15 cellular contexts compared by ENCODE assay signal in genomic region chr12:75945581-75945980, GRCh38.
DNase-seq lines count a peak whose midpoint lies in the region; ATAC-seq, FAIRE-seq and TF ChIP-seq lines count a peak whose summit lies in the region.
"Had no signal": no experiment of that assay in that cellular context is flagged by ENCODE, and none has a peak within 500 bp of the region (broad histone marks: within the 10 kb centered on the region; RNA-seq: fewer than 3 reads in every experiment).

No MANE protein-coding gene starts in this region.

- no TSS peak for BruUV-seq in HCT116 (replicated peaks; lab: Mats Ljungman, UMichigan)

- peak overlapping the region in 2 of 3 donors; percentile 14 to 81 for H3K27ac Mint-ChIP-seq in CD4-positive, CD25-positive, alpha-beta regulatory T cell
- peak overlapping the region; percentile 98 for H3K27ac Mint-ChIP-seq in activated T-helper 1 cell treated with anti-CD3 and anti-CD28 coated beads, Interleukin-12 subunit alpha, Interleukin-12 subunit beta, Interleukin-2, Interleukin-4 antibody, amounts not matched to agents 30 ng/mL and 10 ng/mL and 1 ng/mL, durations not matched to agents 14 hours and 24 hours and 36 hours

- no peak for TF ChIP-seq RAD21 in HCT116 (IDR thresholded peaks at IDR 0.05; ENCODE audit: low read depth)

- H3K9ac ChIP-seq in HCT116 (ENCODE audit: low read length) = peak overlapping the region; percentile 59

- RAD21 ChIA-PET in HCT116 (lab: Charles Lee; ENCODE audit: low non-redundant PET in 1 of 2, low total read pairs in 2 of 2, uncharacterized antibody in 2 of 2, unreplicated experiment in 2 of 2) = interaction anchor here in 1 of 2 experiments (0.7 kb wide), 1 partner anchor 58 kb away, joined by 4 read pairs; no protein-coding TSS in a partner anchor

- peak overlapping the region; percentile 63 for H3K4me2 ChIP-seq in HCT116 (ENCODE audit: low read length)

- H3K27ac ChIP-seq in CD4-positive, CD25-positive, alpha-beta regulatory T cell (ENCODE audit: insufficient read depth, low read length, poor library complexity, severe bottlenecking) = no peak overlapping the region
- H3K27ac ChIP-seq in HCT116 (ENCODE audit: low read depth, low read length) (peak overlapping the region; percentile 100), foreskin keratinocyte (peak overlapping the region; percentile 30)
- H3K27ac ChIP-seq: right atrium auricular region, suprapubic skin had no signal

- no peaks in the 10 kb centered on the region for H3K9me3 ChIP-seq in CD4-positive, CD25-positive, alpha-beta regulatory T cell (ENCODE audit: control insufficient read depth in 2 of 2, low read length in 2 of 2)
- H3K9me3 ChIP-seq in HCT116 (ENCODE audit: control insufficient read depth in 1 of 2, insufficient read depth in 1 of 2, low read depth in 1 of 2, low read length in 2 of 2) = no peaks in the 10 kb centered on the region
- H3K9me3 ChIP-seq: right atrium auricular region, suprapubic skin had no signal

- H3K27me3 Mint-ChIP-seq in CD4-positive, CD25-positive, alpha-beta regulatory T cell = no peaks in the 10 kb centered on the region
- no peaks in the 10 kb centered on the region for H3K27me3 Mint-ChIP-seq in activated T-helper 1 cell treated with anti-CD3 and anti-CD28 coated beads, Interleukin-12 subunit alpha, Interleukin-12 subunit beta, Interleukin-2, Interleukin-4 antibody, amounts not matched to agents 30 ng/mL and 10 ng/mL and 1 ng/mL, durations not matched to agents 14 hours and 24 hours and 36 hours (ENCODE audit: insufficient read depth)
- H3K27me3 Mint-ChIP-seq: activated naive CD8-positive, alpha-beta T cell treated with anti-CD3 and anti-CD28 coated beads, Interleukin-2, amount 10 ng/mL, durations not matched to agents 7 days and 5 days had no signal

- H3K4me3 Mint-ChIP-seq in CD4-positive, CD25-positive, alpha-beta regulatory T cell = no peak overlapping the region
- no peak overlapping the region for H3K4me3 Mint-ChIP-seq in activated T-helper 1 cell treated with anti-CD3 and anti-CD28 coated beads, Interleukin-12 subunit alpha, Interleukin-12 subunit beta, Interleukin-2, Interleukin-4 antibody, amounts not matched to agents 30 ng/mL and 10 ng/mL and 1 ng/mL, durations not matched to agents 14 hours and 24 hours and 36 hours
- H3K4me3 Mint-ChIP-seq: activated naive CD8-positive, alpha-beta T cell treated with anti-CD3 and anti-CD28 coated beads, Interleukin-2, amount 10 ng/mL, durations not matched to agents 7 days and 5 days had no signal

- H3K27me3 ChIP-seq in CD4-positive, CD25-positive, alpha-beta regulatory T cell (ENCODE audit: control insufficient read depth, insufficient read depth, low read length) = no peaks in the 10 kb centered on the region
- H3K27me3 ChIP-seq in HCT116 (ENCODE audit: insufficient read depth, low read length) (no peaks in the 10 kb centered on the region), foreskin keratinocyte (no peaks in the 10 kb centered on the region)
- H3K27me3 ChIP-seq: right atrium auricular region, suprapubic skin had no signal

- H2AFZ ChIP-seq in HCT116 (ENCODE audit: low read depth, low read length, poor library complexity, severe bottlenecking) = no peak overlapping the region

- POLR2A ChIA-PET in HCT116 (lab: Charles Lee) = interaction anchor here (1.4 to 2.5 kb wide), 5 partner anchors 9 to 79 kb away, joined by 3 to 7 read pairs (median 4); no protein-coding TSS in a partner anchor

- CTCF ChIA-PET in HCT116 (lab: Charles Lee) = no interaction called here

- H3K4me1 ChIP-seq in CD4-positive, CD25-positive, alpha-beta regulatory T cell (ENCODE audit: control insufficient read depth, insufficient read depth, low read length, poor library complexity, severe bottlenecking) = peaks cover 16% of the 10 kb centered on the region
- peaks cover 58 to 70% of the 10 kb centered on the region in 2 experiments for H3K4me1 ChIP-seq in HCT116 (ENCODE audit: control insufficient read depth in 1 of 2, insufficient read depth in 2 of 2, low read length in 2 of 2)
- H3K4me1 ChIP-seq in foreskin keratinocyte = peaks cover 26% of the 10 kb centered on the region

- H4K20me1 ChIP-seq in HCT116 (ENCODE audit: insufficient read depth) = no peaks in the 10 kb centered on the region

- no peak for ATAC-seq in CD4-positive, CD25-positive, alpha-beta regulatory T cell (ENCODE audit: low read depth in 2 of 2)
- ATAC-seq in HCT116 (no peak), foreskin keratinocyte (no peak), HG02973 (IDR thresholded peaks at IDR 0.05; ENCODE audit: unreplicated experiment) (no peak)

- TF ChIP-seq CTCF in HCT116 (IDR thresholded peaks at IDR 0.05 in 2 of 3, conservative IDR thresholded peaks at IDR 0.05 in 1 of 3; ENCODE audit: borderline replicate concordance in 1 of 3, insufficient read depth in 1 of 3, low read depth in 2 of 3, low read length in 2 of 3) (no peak), foreskin keratinocyte (conservative IDR thresholded peaks at IDR 0.05) (no peak)

- DNase-seq in CD4-positive, CD25-positive, alpha-beta regulatory T cell = no peak
- no peak for DNase-seq in HCT116 (ENCODE audit: low read depth, low spot score)
- DNase-seq in activated T-helper 1 cell treated with anti-CD3 and anti-CD28 coated beads, Interleukin-12 subunit alpha, Interleukin-12 subunit beta, Interleukin-2, Interleukin-4 antibody, amounts not matched to agents 30 ng/mL and 10 ng/mL and 1 ng/mL, durations not matched to agents 14 hours and 24 hours and 36 hours (ENCODE audit: low spot score) = no peak
- no peak for DNase-seq in foreskin keratinocyte
- DNase-seq in NCI-H1105 (lab: John Stamatoyannopoulos, UW) = no peak
- DNase-seq in GM12891 (ENCODE audit: insufficient read length, low spot score) = no peak
- DNase-seq in NCI-H1436 treated with DMSO at 0.1 percent for 48 hours (lab: John Stamatoyannopoulos, UW) = no peak
- DNase-seq: activated naive CD8-positive, alpha-beta T cell treated with anti-CD3 and anti-CD28 coated beads, Interleukin-2, amount 10 ng/mL, durations not matched to agents 7 days and 5 days; central memory CD4-positive, alpha-beta T cell; NCI-H187 treated with DMSO at 0.1 percent for 48 hours had no signal

- no peak overlapping the region for H3K4me3 ChIP-seq in CD4-positive, CD25-positive, alpha-beta regulatory T cell (ENCODE audit: low read depth, low read length)
- H3K4me3 ChIP-seq in HCT116 (replicated peaks in 1 of 2; ENCODE audit: low read depth in 1 of 2, low read length in 2 of 2) = no peak overlapping the region
- H3K4me3 ChIP-seq: right atrium auricular region, suprapubic skin had no signal

- peaks cover 9 to 24% (median 17%) of the 10 kb centered on the region in 4 donors for H3K4me1 Mint-ChIP-seq in CD4-positive, CD25-positive, alpha-beta regulatory T cell
- H3K4me1 Mint-ChIP-seq in activated T-helper 1 cell treated with anti-CD3 and anti-CD28 coated beads, Interleukin-12 subunit alpha, Interleukin-12 subunit beta, Interleukin-2, Interleukin-4 antibody, amounts not matched to agents 30 ng/mL and 10 ng/mL and 1 ng/mL, durations not matched to agents 14 hours and 24 hours and 36 hours (ENCODE audit: low read depth) = peaks cover 30% of the 10 kb centered on the region

- H3K36me3 ChIP-seq in CD4-positive, CD25-positive, alpha-beta regulatory T cell (ENCODE audit: control insufficient read depth, insufficient read depth, low read length) = no peaks in the 10 kb centered on the region
- no peaks in the 10 kb centered on the region for H3K36me3 ChIP-seq in HCT116 (ENCODE audit: control insufficient read depth in 1 of 2, insufficient read depth in 2 of 2, low read length in 2 of 2)
- H3K36me3 ChIP-seq: right atrium auricular region, suprapubic skin had no signal

- TF ChIP-seq POLR2A in HCT116 (IDR thresholded peaks at IDR 0.05; ENCODE audit: borderline replicate concordance, extremely low read depth, insufficient read depth, insufficient read length) (no peak), GM12891 (IDR thresholded peaks at IDR 0.05; ENCODE audit: low read depth, low read length) (no peak)

- no peaks in the 10 kb centered on the region; the same call in 1 of the 2 replicates for H3K79me2 ChIP-seq in HCT116 (ENCODE audit: insufficient read depth, low read length)

- no peaks in the 10 kb centered on the region for H3K36me3 Mint-ChIP-seq in CD4-positive, CD25-positive, alpha-beta regulatory T cell
- H3K36me3 Mint-ChIP-seq in activated T-helper 1 cell treated with anti-CD3 and anti-CD28 coated beads, Interleukin-12 subunit alpha, Interleukin-12 subunit beta, Interleukin-2, Interleukin-4 antibody, amounts not matched to agents 30 ng/mL and 10 ng/mL and 1 ng/mL, durations not matched to agents 14 hours and 24 hours and 36 hours (ENCODE audit: low read depth) = peaks cover 3% of the 10 kb centered on the region
- H3K36me3 Mint-ChIP-seq: activated naive CD8-positive, alpha-beta T cell treated with anti-CD3 and anti-CD28 coated beads, Interleukin-2, amount 10 ng/mL, durations not matched to agents 7 days and 5 days had no signal

- H3K9me2 ChIP-seq in HCT116 (ENCODE audit: insufficient read depth) = no peaks in the 10 kb centered on the region

- no peak for FAIRE-seq in GM12891 (lab: Jason Lieb, UNC)
- FAIRE-seq: GM18507, islet of Langerhans had no signal

- intact Hi-C loops in HCT116 (cut with micrococcal nuclease) = loop anchor here (10.0 kb wide), 1 partner anchor 121 kb away; no protein-coding TSS in a partner anchor
- intact Hi-C loops in activated T-helper 1 cell treated with anti-CD3 and anti-CD28 coated beads, Interleukin-12 subunit alpha, Interleukin-12 subunit beta, Interleukin-2, Interleukin-4 antibody, amounts not matched to agents 30 ng/mL and 10 ng/mL and 1 ng/mL, durations not matched to agents 14 hours and 24 hours and 36 hours (cut with micrococcal nuclease) = loop anchor here (2.0 kb wide), 2 partner anchors 207 to 613 kb away; partner anchors contain the start of gene OSBPL8

- H3K9me3 Mint-ChIP-seq in CD4-positive, CD25-positive, alpha-beta regulatory T cell = no peaks in the 10 kb centered on the region
- peaks cover 3% of the 10 kb centered on the region for H3K9me3 Mint-ChIP-seq in activated T-helper 1 cell treated with anti-CD3 and anti-CD28 coated beads, Interleukin-12 subunit alpha, Interleukin-12 subunit beta, Interleukin-2, Interleukin-4 antibody, amounts not matched to agents 30 ng/mL and 10 ng/mL and 1 ng/mL, durations not matched to agents 14 hours and 24 hours and 36 hours
- H3K9me3 Mint-ChIP-seq: activated naive CD8-positive, alpha-beta T cell treated with anti-CD3 and anti-CD28 coated beads, Interleukin-2, amount 10 ng/mL, durations not matched to agents 7 days and 5 days had no signal

TF ChIP-seq in HCT116, 20 proteins besides CTCF, POLR2A, EP300 and RAD21 (continues in another document):
- TF ChIP-seq, protein P1, sequence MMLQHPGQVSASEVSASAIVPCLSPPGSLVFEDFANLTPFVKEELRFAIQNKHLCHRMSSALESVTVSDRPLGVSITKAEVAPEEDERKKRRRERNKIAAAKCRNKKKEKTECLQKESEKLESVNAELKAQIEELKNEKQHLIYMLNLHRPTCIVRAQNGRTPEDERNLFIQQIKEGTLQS (IDR thresholded peaks at IDR 0.05) = no peak
- TF ChIP-seq FOSL1 (IDR thresholded peaks at IDR 0.05; ENCODE audit: low read depth) = no peak

TF ChIP-seq in GM12891, 5 proteins besides CTCF, POLR2A, EP300 and RAD21 (continues in another document):
- TF ChIP-seq SPI1 (IDR thresholded peaks at IDR 0.05; ENCODE audit: low read depth, low read length) = no peak
- no peak for TF ChIP-seq POU2F2 (IDR thresholded peaks at IDR 0.05; ENCODE audit: low read depth, low read length)
- TF ChIP-seq PAX5 (IDR thresholded peaks at IDR 0.05; ENCODE audit: insufficient read depth, low read length, severe bottlenecking) = no peak
